21 cellular contexts compared by ENCODE assay signal in the genomic region with DNA sequence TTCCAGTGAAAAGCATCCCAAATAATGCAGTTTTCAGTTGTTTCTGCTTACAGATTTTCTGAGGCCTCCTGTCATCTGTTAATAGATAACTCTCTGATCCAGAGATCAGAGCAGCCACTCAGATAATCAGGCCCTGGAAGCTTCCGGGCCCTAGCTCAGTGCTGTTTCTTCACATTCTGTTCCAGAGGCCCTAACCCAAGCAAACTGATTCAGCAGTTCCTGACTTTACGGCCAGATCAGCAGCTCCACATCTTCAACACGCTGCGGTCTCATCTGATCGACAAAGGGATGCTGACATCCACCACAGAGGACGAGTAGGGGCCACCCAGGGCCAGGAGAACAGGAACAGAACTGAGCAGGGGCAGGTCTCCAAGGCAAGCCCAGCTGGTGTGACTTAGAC.
"Had no signal": no experiment of that assay in that cellular context is flagged by ENCODE, and none has a peak within 500 bp of the region (broad histone marks: within the 10 kb centered on the region; RNA-seq: fewer than 3 reads in every experiment).

No MANE protein-coding gene starts in this region.

- H3K4me3 ChIP-seq: skin epidermis, thyroid gland had no signal

- H3K36me3 Mint-ChIP-seq: activated naive CD4-positive, alpha-beta T cell treated with anti-CD3 and anti-CD28 coated beads, Interleukin-2, amount 50 U/mL, for 24 hours; natural killer cell had no signal

- H3K4me1 ChIP-seq: foreskin keratinocyte, thyroid gland had no signal

- DNase-seq: activated B cell treated with CpG ODN at 0.5 μM for 24 hours; activated CD4-positive, alpha-beta T cell treated with anti-CD3 and anti-CD28 coated beads, Interleukin-2, amount 50 U/mL, for 48 hours; activated CD8-positive, alpha-beta memory T cell treated with anti-CD3 and anti-CD28 coated beads, Interleukin-2, amount 50 U/mL, for 4 hours; anterior cingulate cortex; brain microvascular endothelial cell; cortex of kidney; effector CD4-positive, alpha-beta T cell; foreskin keratinocyte; glutamatergic neuron; hypothalamus; kidney; left ventricle myocardium superior; mesendoderm; natural killer cell; nucleus accumbens; posterior cingulate gyrus; SW 1271; thyroid gland had no signal

- H3K9me3 Mint-ChIP-seq: activated B cell treated with CpG ODN at 0.5 μM for 24 hours; activated naive CD4-positive, alpha-beta T cell treated with anti-CD3 and anti-CD28 coated beads, Interleukin-2, amount 50 U/mL, for 24 hours; natural killer cell; T-helper 2 cell treated with Interferon-gamma antibody and Interleukin-4, amounts not matched to agents 5 μg/mL and 100 μg/mL, for 36 hours had no signal

- H3K4me1 Mint-ChIP-seq: activated naive CD4-positive, alpha-beta T cell treated with anti-CD3 and anti-CD28 coated beads, Interleukin-2, amount 50 U/mL, for 24 hours had no signal

- ATAC-seq: foreskin keratinocyte, left ventricle myocardium superior, natural killer cell had no signal

- H3K4me3 Mint-ChIP-seq: activated B cell treated with CpG ODN at 0.5 μM for 24 hours; activated naive CD4-positive, alpha-beta T cell treated with anti-CD3 and anti-CD28 coated beads, Interleukin-2, amount 50 U/mL, for 24 hours; natural killer cell; T-helper 2 cell treated with Interferon-gamma antibody and Interleukin-4, amounts not matched to agents 5 μg/mL and 100 μg/mL, for 36 hours had no signal

- H3K9me3 ChIP-seq: thyroid gland had no signal

- H3K27me3 ChIP-seq: brain microvascular endothelial cell, foreskin keratinocyte, thyroid gland had no signal

- H3K27me3 Mint-ChIP-seq: activated B cell treated with CpG ODN at 0.5 μM for 24 hours; activated naive CD4-positive, alpha-beta T cell treated with anti-CD3 and anti-CD28 coated beads, Interleukin-2, amount 50 U/mL, for 24 hours had no signal

- H3K27ac ChIP-seq: brain microvascular endothelial cell, foreskin keratinocyte, skin epidermis, thyroid gland had no signal

- H3K27ac Mint-ChIP-seq: activated B cell treated with CpG ODN at 0.5 μM for 24 hours; activated naive CD4-positive, alpha-beta T cell treated with anti-CD3 and anti-CD28 coated beads, Interleukin-2, amount 50 U/mL, for 24 hours; natural killer cell; T-helper 2 cell treated with Interferon-gamma antibody and Interleukin-4, amounts not matched to agents 5 μg/mL and 100 μg/mL, for 36 hours had no signal
